ENCODE assay signal across 1 cellular context in genomic region chr2:186718895-186719294, GRCh38.
A peak's percentile ranks its signal among the peaks of the same experiment; 100 is the strongest.
TF ChIP-seq lines count a peak whose summit lies in the region.

No MANE protein-coding gene starts in this region.

TF ChIP-seq in H1, 55 proteins besides CTCF, POLR2A, EP300 and RAD21:
- peak; percentile 30 for TF ChIP-seq CHD7 (IDR thresholded peaks at IDR 0.05; ENCODE audit: insufficient replicate concordance, low read length)
- no peak for TF ChIP-seq BCL11A (IDR thresholded peaks at IDR 0.05; ENCODE audit: low read depth in 2 of 2, low read length in 2 of 2)
- TF ChIP-seq E2F6 (IDR thresholded peaks at IDR 0.05): no peak
- TF ChIP-seq ZNF274 (IDR thresholded peaks at IDR 0.05; ENCODE audit: borderline replicate concordance, extremely low read depth, low read length): no peak
- no peak for TF ChIP-seq TAF1 (IDR thresholded peaks at IDR 0.05; ENCODE audit: low read depth, low read length)
